Comparison of ENCODE assay signal across 16 cellular contexts in genomic region chr9:114684036-114684435, GRCh38. TPM values are rescaled to one million over a fixed set of nuclear protein-coding genes. Genes with fewer than 3 reads are reported as not detected.
"Had no signal": no experiment of that assay in that cellular context is flagged by ENCODE, and none has a peak within 500 bp of the region (broad histone marks: within the 10 kb centered on the region; RNA-seq: fewer than 3 reads in every experiment).

No MANE protein-coding gene starts in this region.

- H3K36me3 Mint-ChIP-seq: brain; neural progenitor cell; stimulated activated naive B cell treated with anti-CD40 and anti-IgM and Interleukin-4, amounts not matched to agents 10 μg/mL and 1 μg/mL and 100 μg/mL, for 72 hours had no signal

- H3K9me3 Mint-ChIP-seq: brain; central memory CD8-positive, alpha-beta T cell; dendritic cell treated with granulocyte-macrophage colony-stimulating factor and Interleukin-4, amounts not matched to agents 40 ng/mL and 50 ng/mL, for 4 days; neural progenitor cell; stimulated activated naive B cell treated with anti-CD40 and anti-IgM and Interleukin-4, amounts not matched to agents 10 μg/mL and 1 μg/mL and 100 μg/mL, for 72 hours had no signal

- H3K4me3 Mint-ChIP-seq: brain; central memory CD8-positive, alpha-beta T cell; dendritic cell treated with granulocyte-macrophage colony-stimulating factor and Interleukin-4, amounts not matched to agents 40 ng/mL and 50 ng/mL, for 4 days; neural progenitor cell; stimulated activated naive B cell treated with anti-CD40 and anti-IgM and Interleukin-4, amounts not matched to agents 10 μg/mL and 1 μg/mL and 100 μg/mL, for 72 hours had no signal

- DNase-seq: activated gamma-delta T cell treated with Interleukin-2 at 50 U/mL for 16 hours; amygdala; hippocampal formation; kidney glomerular epithelial cell; pancreas; RPMI8226; stimulated activated naive B cell treated with anti-CD40 and anti-IgM and Interleukin-4, amounts not matched to agents 10 μg/mL and 1 μg/mL and 100 μg/mL, for 72 hours; T-helper 9 cell; testis had no signal

- H3K27ac Mint-ChIP-seq: brain; dendritic cell treated with granulocyte-macrophage colony-stimulating factor and Interleukin-4, amounts not matched to agents 40 ng/mL and 50 ng/mL, for 4 days; neural progenitor cell; stimulated activated naive B cell treated with anti-CD40 and anti-IgM and Interleukin-4, amounts not matched to agents 10 μg/mL and 1 μg/mL and 100 μg/mL, for 72 hours had no signal

- H3K27me3 Mint-ChIP-seq: central memory CD8-positive, alpha-beta T cell; dendritic cell treated with granulocyte-macrophage colony-stimulating factor and Interleukin-4, amounts not matched to agents 40 ng/mL and 50 ng/mL, for 4 days had no signal

RNA-seq across cellular contexts. Expression of gene TEX48, which starts 2.0 kb away (rescaled TPM):
- total RNA-seq: liver, mesenteric fat pad, pancreas, urinary bladder had no signal

RNA-seq across cellular contexts. Expression of gene TEX53, which starts 26.4 kb away (rescaled TPM):
- total RNA-seq: liver, mesenteric fat pad, pancreas, urinary bladder had no signal
